ENCODE assay signal across 9 cellular contexts in the genomic region with DNA sequence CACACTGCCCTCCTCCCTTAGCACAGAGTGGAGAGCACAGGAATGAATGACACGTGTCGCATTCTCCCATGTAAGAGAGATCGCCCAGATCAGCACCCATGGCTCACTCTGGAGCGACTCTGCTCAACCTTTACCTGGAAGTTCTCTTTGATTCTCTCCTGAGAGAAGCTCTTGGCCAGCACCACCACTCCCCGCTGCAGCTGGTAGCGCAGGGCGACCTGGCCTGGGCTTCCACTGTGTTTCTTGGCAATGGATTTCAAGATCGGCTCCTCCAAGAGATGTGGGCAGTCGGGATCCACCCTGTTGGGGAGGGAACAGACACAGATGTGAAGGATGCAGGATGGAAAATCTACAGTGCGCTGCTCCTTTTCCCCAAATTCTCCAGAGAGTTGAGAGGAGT. TPM values are rescaled to one million over a fixed set of nuclear protein-coding genes. Genes with fewer than 3 reads are reported as not detected.
"Had no signal": no experiment of that assay in that cellular context is flagged by ENCODE, and none has a peak within 500 bp of the region (broad histone marks: within the 10 kb centered on the region; RNA-seq: fewer than 3 reads in every experiment).

No MANE protein-coding gene starts in this region.

- H3K4me3 ChIP-seq: GM12878 had no signal

- DNase-seq: GDM1, GF-D8 had no signal

- ATAC-seq: GM12878 had no signal

- FAIRE-seq: G401.6, GM12878, GM12891, GM12892, GM18507, GM19239 had no signal

RNA-seq across cellular contexts. Expression of gene AKR1C8, which starts 27.4 kb away (rescaled TPM):
- total RNA-seq: G401, GM12878 had no signal

RNA-seq across cellular contexts. Expression of gene AKR1C4, which starts 39.1 kb away (rescaled TPM):
- total RNA-seq: G401, GM12878 had no signal
